ENCODE assay signal across 20 cellular contexts in genomic region chr1:6483761-6484117, GRCh38. TPM values are rescaled to one million over a fixed set of nuclear protein-coding genes. Genes with fewer than 3 reads are reported as not detected.
DNase-seq lines count a peak whose midpoint lies in the region; ATAC-seq, FAIRE-seq and TF ChIP-seq lines count a peak whose summit lies in the region.
"Had no signal": no experiment of that assay in that cellular context is flagged by ENCODE, and none has a peak within 500 bp of the region (broad histone marks: within the 10 kb centered on the region; RNA-seq: fewer than 3 reads in every experiment).

No MANE protein-coding gene starts in this region.

- H3K9ac ChIP-seq in H9 (ENCODE audit: extremely low read depth, insufficient read length, low read length) (no peak overlapping the region), H1 (replicated peaks in 1 of 4; ENCODE audit: extremely low read depth in 1 of 4, low read depth in 3 of 4, low read length in 3 of 4) (no peak overlapping the region), mesenchymal stem cell (ENCODE audit: low read length) (no peak overlapping the region)

- no peak for TF ChIP-seq RAD21 in H1 (IDR thresholded peaks at IDR 0.05 in 1 of 2, conservative IDR thresholded peaks at IDR 0.05 in 1 of 2; ENCODE audit: low read depth in 2 of 2, low read length in 2 of 2)

- no peak overlapping the region for H3K4me3 ChIP-seq in H1 (ENCODE audit: extremely low read depth in 1 of 4, insufficient read depth in 2 of 4, low read depth in 3 of 4, low read length in 4 of 4)
- H3K4me3 ChIP-seq in mesenchymal stem cell (ENCODE audit: insufficient read depth in 1 of 2, low read depth in 1 of 2, low read length in 2 of 2), result no peak overlapping the region
- H3K4me3 ChIP-seq: MG63 had no signal

- H3K4me1 Mint-ChIP-seq in H9 (peaks cover 14 to 20% of the 10 kb centered on the region in 2 experiments), progenitor cell of endocrine pancreas (ENCODE audit: low read depth) (peaks cover 16% of the 10 kb centered on the region)

- no peaks in the 10 kb centered on the region; a peak in 1 of 8 replicates for H3K36me3 ChIP-seq in H1 (ENCODE audit: control insufficient read depth in 2 of 4, insufficient read depth in 4 of 4, low read length in 3 of 4)
- peaks cover 0 to 29% of the 10 kb centered on the region in 2 experiments for H3K36me3 ChIP-seq in mesenchymal stem cell (ENCODE audit: control insufficient read depth in 1 of 2, insufficient read depth in 2 of 2, low read depth in 1 of 2, low read length in 2 of 2)
- H3K36me3 ChIP-seq: BE2C, MG63 had no signal

- no peak for TF ChIP-seq CTCF in H9 (conservative IDR thresholded peaks at IDR 0.05)
- TF ChIP-seq CTCF in H1 (IDR thresholded peaks at IDR 0.05; ENCODE audit: control extremely low read depth in 1 of 3, insufficient read depth in 1 of 3, low read depth in 1 of 3, low read length in 3 of 3), result no peak
- TF ChIP-seq CTCF in progenitor cell of endocrine pancreas (IDR thresholded peaks at IDR 0.05; ENCODE audit: unreplicated experiment), result no peak

- no peak overlapping the region for H2BK120ac ChIP-seq in H9 (ENCODE audit: low read depth, low read length, poor library complexity, severe bottlenecking)
- no peak overlapping the region for H2BK120ac ChIP-seq in H1 (replicated peaks; ENCODE audit: low read depth, low read length)
- H2BK120ac ChIP-seq in mesenchymal stem cell (ENCODE audit: low read depth, low read length), result no peak overlapping the region

- H2BK20ac ChIP-seq in H9 (ENCODE audit: low read depth, low read length, poor library complexity, severe bottlenecking) (no peak overlapping the region), H1 (ENCODE audit: low read length) (no peak overlapping the region)

- H3K23me2 ChIP-seq in H9 (ENCODE audit: insufficient read length, low read depth, low read length, poor library complexity, severe bottlenecking), result peaks cover 5% of the 10 kb centered on the region
- peaks cover 5% of the 10 kb centered on the region; the same call in 1 of the 2 replicates for H3K23me2 ChIP-seq in H1 (ENCODE audit: low read depth, low read length)

- H3T11ph ChIP-seq in H9 (ENCODE audit: low read length), result no peak overlapping the region

- no peaks in the 10 kb centered on the region for H3K27me3 ChIP-seq in H9 (ENCODE audit: insufficient read depth, low read length)
- H3K27me3 ChIP-seq in H1 (replicated peaks in 1 of 4; ENCODE audit: control insufficient read depth in 3 of 4, extremely low read depth in 1 of 4, insufficient read depth in 3 of 4, low read length in 3 of 4), result peaks cover 0 to 2% (median 0%) of the 10 kb centered on the region in 4 experiments; a peak in 3 of 7 replicates
- H3K27me3 ChIP-seq in mesenchymal stem cell (ENCODE audit: control insufficient read depth in 1 of 2, insufficient read depth in 1 of 2, low read length in 2 of 2), result peaks cover 0 to 24% of the 10 kb centered on the region in 2 experiments

- DNase-seq in H9 (no peak), H1 (ENCODE audit: low read depth in 1 of 2, low spot score in 2 of 2) (no peak), mesenchymal stem cell (no peak), progenitor cell of endocrine pancreas (ENCODE audit: low spot score, unreplicated experiment) (no peak), left colon (no peak), frontal cortex (ENCODE audit: low spot score in 2 of 2) (no peak), NOMO-1 treated with DMSO at 0.1 percent for 48 hours (lab: John Stamatoyannopoulos, UW; ENCODE audit: unreplicated experiment) (no peak), islet precursor cell (no peak)
- DNase-seq: BE2C; Caco-2; CD4-positive, alpha-beta T cell; HCEC 1CT; Kasumi-1; MG63; NCI-H1048; NCI-H1930; NCI-H226; NCI-H524 treated with DMSO at 0.1 percent for 48 hours had no signal

- H3K4ac ChIP-seq in H9 (ENCODE audit: low read depth, low read length) (no peak overlapping the region), H1 (replicated peaks; ENCODE audit: insufficient read length, low read depth, low read length) (no peak overlapping the region), mesenchymal stem cell (ENCODE audit: low read depth in 1 of 2, low read length in 2 of 2) (no peak overlapping the region)

- 0 out of 2 replicates have a peak, but pooled peaks cover 1% of the 10 kb centered on the region for H3K79me2 ChIP-seq in H9 (ENCODE audit: insufficient read depth, low read length)
- H3K79me2 ChIP-seq in H1 (ENCODE audit: control insufficient read depth in 1 of 2, insufficient read depth in 2 of 2, low read length in 2 of 2), result no peaks in the 10 kb centered on the region

- CTCF ChIA-PET in H1 (lab: Charles Lee; ENCODE audit: partially characterized antibody), result interaction anchor here (0.8 to 12.0 kb wide), 10 partner anchors 8 to 79 kb away, joined by 3 to 168 read pairs (median 5); no protein-coding TSS in a partner anchor

- no peak overlapping the region for H4K91ac ChIP-seq in H9 (ENCODE audit: insufficient read length, low read depth, low read length)
- H4K91ac ChIP-seq in H1 (replicated peaks; ENCODE audit: insufficient read length, low read length), result no peak overlapping the region
- H4K91ac ChIP-seq in mesenchymal stem cell (ENCODE audit: low read length), result no peak overlapping the region

- H3K27me3 Mint-ChIP-seq in H9 (ENCODE audit: low read depth) (peaks cover 5% of the 10 kb centered on the region), progenitor cell of endocrine pancreas (no peaks in the 10 kb centered on the region)

- H3K27ac Mint-ChIP-seq in H9 (no peak overlapping the region), progenitor cell of endocrine pancreas (no peak overlapping the region)
- H3K27ac Mint-ChIP-seq: CD4-positive, alpha-beta T cell had no signal

- no peak for ATAC-seq in left colon

- H4K8ac ChIP-seq in H9 (replicated peaks; ENCODE audit: insufficient read length, low read depth, low read length) (no peak overlapping the region), H1 (ENCODE audit: extremely low read depth, insufficient read depth, low read length) (no peak overlapping the region), mesenchymal stem cell (ENCODE audit: low read length) (no peak overlapping the region)

- H2BK12ac ChIP-seq in H9 (ENCODE audit: insufficient read length, low read depth, low read length) (no peak overlapping the region), H1 (ENCODE audit: low read depth, low read length) (no peak overlapping the region), mesenchymal stem cell (ENCODE audit: low read length in 2 of 2) (no peak overlapping the region)

- H3K79me1 ChIP-seq in H9 (ENCODE audit: insufficient read depth, low read depth, low read length, poor library complexity, severe bottlenecking) (no peaks in the 10 kb centered on the region), H1 (ENCODE audit: low read depth, low read length) (0 out of 2 replicates have a peak, but pooled peaks cover 2% of the 10 kb centered on the region), mesenchymal stem cell (replicated peaks; ENCODE audit: low read length, poor library complexity, severe bottlenecking) (peaks cover 51% of the 10 kb centered on the region)

- H3K4me1 ChIP-seq in H9 (ENCODE audit: insufficient read depth, low read length), result no peaks in the 10 kb centered on the region
- H3K4me1 ChIP-seq in H1 (replicated peaks in 1 of 4; ENCODE audit: control insufficient read depth in 3 of 4, insufficient read depth in 4 of 4, low read length in 3 of 4), result peaks cover 0 to 15% (median 10%) of the 10 kb centered on the region in 4 experiments; a peak in 5 of 7 replicates
- H3K4me1 ChIP-seq in mesenchymal stem cell (ENCODE audit: control insufficient read depth, insufficient read depth, low read depth, low read length), result peaks cover 28% of the 10 kb centered on the region
- H3K4me1 ChIP-seq: Caco-2 had no signal

- TF ChIP-seq EP300 in H1 (IDR thresholded peaks at IDR 0.05; ENCODE audit: borderline replicate concordance in 1 of 2, low read depth in 2 of 2, low read length in 2 of 2), result no peak

- H3K9me3 Mint-ChIP-seq in H9 (no peaks in the 10 kb centered on the region; a peak in 1 of 5 replicates), progenitor cell of endocrine pancreas (ENCODE audit: low read depth) (no peaks in the 10 kb centered on the region)
- H3K9me3 Mint-ChIP-seq: CD4-positive, alpha-beta T cell had no signal

- no peak overlapping the region for H2AK5ac ChIP-seq in H9 (ENCODE audit: insufficient read length, low read length)
- H2AK5ac ChIP-seq in H1 (ENCODE audit: low read depth, low read length), result peak overlapping the region; percentile 5; the same call in 1 of the 2 replicates
- H2AK5ac ChIP-seq in mesenchymal stem cell (ENCODE audit: low read length, severe bottlenecking), result no peak overlapping the region

- H3K36me3 Mint-ChIP-seq in H9 (ENCODE audit: insufficient read depth in 1 of 3, low read depth in 3 of 3) (peaks cover 0 to 3% (median 3%) of the 10 kb centered on the region in 3 experiments; a peak in 3 of 7 replicates), progenitor cell of endocrine pancreas (ENCODE audit: insufficient read depth) (peaks cover 2% of the 10 kb centered on the region)

- intact Hi-C loops in left colon (cut with DNase I, micrococcal nuclease), result no loop called here

- no peak overlapping the region for H2BK15ac ChIP-seq in H9 (ENCODE audit: low read depth, low read length)
- no peak overlapping the region for H2BK15ac ChIP-seq in H1 (ENCODE audit: low read length)
- H2BK15ac ChIP-seq in mesenchymal stem cell (ENCODE audit: low read depth, poor library complexity, severe bottlenecking), result peak overlapping the region; percentile 74

- H3K23ac ChIP-seq in H9 (ENCODE audit: insufficient read length, low read depth, low read length) (no peak overlapping the region), H1 (ENCODE audit: insufficient read length) (no peak overlapping the region), mesenchymal stem cell (ENCODE audit: low read length in 2 of 2) (no peak overlapping the region)

- H4K20me1 ChIP-seq in H9 (ENCODE audit: control insufficient read depth, insufficient read depth, insufficient read length) (no peaks in the 10 kb centered on the region), H1 (replicated peaks in 1 of 2; ENCODE audit: control insufficient read depth in 1 of 2, insufficient read depth in 2 of 2, low read length in 2 of 2) (peaks cover 2 to 5% of the 10 kb centered on the region in 2 experiments)

- no peak overlapping the region for H3K56ac ChIP-seq in H9 (ENCODE audit: insufficient read length, low read depth, low read length)
- no peak overlapping the region for H3K56ac ChIP-seq in H1 (replicated peaks; ENCODE audit: insufficient read length, low read depth, low read length)

- H3K4me2 ChIP-seq in H9 (ENCODE audit: insufficient read depth, insufficient read length, low read length), result no peak overlapping the region
- no peak overlapping the region for H3K4me2 ChIP-seq in H1 (ENCODE audit: insufficient read depth in 1 of 2, low read depth in 2 of 2, low read length in 2 of 2)
- H3K4me2 ChIP-seq in mesenchymal stem cell (ENCODE audit: low read length, poor library complexity, severe bottlenecking), result no peak overlapping the region

- H2AFZ ChIP-seq in H9 (ENCODE audit: low read length), result no peak overlapping the region
- no peak overlapping the region for H2AFZ ChIP-seq in H1 (ENCODE audit: low read length)
- H2AFZ ChIP-seq in mesenchymal stem cell (ENCODE audit: low read depth, low read length), result no peak overlapping the region

- H4K5ac ChIP-seq in H9 (ENCODE audit: insufficient read length, low read depth, low read length) (no peak overlapping the region), H1 (ENCODE audit: insufficient read length, low read depth, low read length) (no peak overlapping the region)

- POLR2A ChIA-PET in H1 (lab: Charles Lee; ENCODE audit: partially characterized antibody), result interaction anchor here (1.0 to 1.2 kb wide), 2 partner anchors 10 to 12 kb away, joined by 3 to 5 read pairs; no protein-coding TSS in a partner anchor

- TF ChIP-seq POLR2A in H1 (IDR thresholded peaks at IDR 0.05; ENCODE audit: control extremely low read depth in 1 of 2, low read depth in 2 of 2, low read length in 2 of 2), result no peak

- H3K14ac ChIP-seq in H9 (ENCODE audit: insufficient read depth, low read length) (no peak overlapping the region), H1 (ENCODE audit: insufficient read length) (no peak overlapping the region), mesenchymal stem cell (ENCODE audit: low read length in 2 of 2) (peak overlapping the region in 1 of 2 experiments; percentile 47)

- H3K9me3 ChIP-seq in H9 (ENCODE audit: control insufficient read depth, low read depth, low read length), result no peaks in the 10 kb centered on the region
- H3K9me3 ChIP-seq in H1 (ENCODE audit: insufficient read depth in 2 of 2, low read depth in 1 of 2, low read length in 1 of 2), result no peaks in the 10 kb centered on the region
- no peaks in the 10 kb centered on the region for H3K9me3 ChIP-seq in mesenchymal stem cell (ENCODE audit: control insufficient read depth, low read length)
- H3K9me3 ChIP-seq: BE2C, Caco-2, MG63 had no signal

- H2BK5ac ChIP-seq in H9 (ENCODE audit: insufficient read length, low read length) (no peak overlapping the region), H1 (ENCODE audit: low read depth, low read length) (no peak overlapping the region), mesenchymal stem cell (ENCODE audit: low read depth, low read length, poor library complexity, severe bottlenecking) (no peak overlapping the region)

- no peak for FAIRE-seq in H1 (lab: Jason Lieb, UNC)
- no peak for FAIRE-seq in frontal cortex (lab: Jason Lieb, UNC)
- FAIRE-seq: A204.1, G401.6 had no signal

- H3K18ac ChIP-seq in H9 (ENCODE audit: insufficient read length, low read depth, low read length), result no peak overlapping the region
- H3K18ac ChIP-seq in H1 (ENCODE audit: extremely low read depth, low read length), result no peak overlapping the region
- no peak overlapping the region for H3K18ac ChIP-seq in mesenchymal stem cell (ENCODE audit: low read depth in 1 of 2, low read length in 2 of 2)

- H3K4me3 Mint-ChIP-seq in H9 (peak overlapping the region; percentile 75 to 87; a peak in 3 of 5 replicates), progenitor cell of endocrine pancreas (ENCODE audit: low read depth) (peak overlapping the region; percentile 88)
- H3K4me3 Mint-ChIP-seq: CD4-positive, alpha-beta T cell had no signal

- WGBS in H9 (ENCODE audit: extremely low coverage, insufficient read length, low lambda C conversion rate), result no CpG with 5 or more reads among the region's 7 CpGs
- WGBS in H1 (ENCODE audit: extremely low coverage in 1 of 2, insufficient coverage in 1 of 2, insufficient read length in 1 of 2, insufficient replicate concordance in 2 of 2, low coverage in 1 of 2, low lambda C conversion rate in 2 of 2, missing lambda C conversion rate in 1 of 2), 2 experiments, result 88% methylated on average over 7 of the region's 7 CpGs; no CpG with 5 or more reads in 1 of the 2 experiments
- WGBS in mesenchymal stem cell, result 96% methylated on average over 7 of the region's 7 CpGs

- H3K27ac ChIP-seq in H9 (ENCODE audit: insufficient read length, low read depth, low read length) (no peak overlapping the region), H1 (ENCODE audit: low read depth, low read length) (no peak overlapping the region), mesenchymal stem cell (ENCODE audit: low read length, poor library complexity, severe bottlenecking) (no peak overlapping the region)

RNA-seq across cellular contexts. Expression of gene PLEKHG5, which starts 7.7 kb away (rescaled TPM):
- total RNA-seq in H9 (2021), result 20.7 and 22.3 TPM in 2 replicates
- total RNA-seq in H1 (2021; fragmentation: NEBNext Ultra II Directional; extraction: Animal tissue kit (Norgen Biotek cat#: 25700)), result 12.5 and 13.8 TPM in 2 replicates
- 10.4 and 16.8 TPM in 2 replicates for polyA plus RNA-seq in H1 (2011; rRNA removed)
- polyA plus RNA-seq in H1 (2011; cell fraction: cytosol; rRNA removed), result 12.2 TPM
- 72.0 TPM for polyA plus RNA-seq in H1 (2011; cell fraction: nucleus; rRNA removed)
- polyA plus RNA-seq in H1 (2012, experiment 1 of 2), result 8.2 to 19.5 TPM (median 15.5 TPM) in 4 replicates
- polyA plus RNA-seq in H1 (2012, experiment 2 of 2), result 7.7 TPM
- 12.4 TPM for polyA plus RNA-seq in H1 (2013, experiment 1 of 2)
- polyA plus RNA-seq in H1 (2013, experiment 2 of 2), result 11.4 TPM
- 4.7 TPM in 2 replicates for polyA minus RNA-seq in H1 (2011; rRNA and poly(A)+ RNA removed)
- polyA minus RNA-seq in H1 (2011; cell fraction: cytosol; rRNA and poly(A)+ RNA removed), result 6.5 TPM
- polyA minus RNA-seq in H1 (2011; cell fraction: nucleus; rRNA and poly(A)+ RNA removed), result 14.6 TPM
- 6.5 TPM for polyA plus RNA-seq in mesenchymal stem cell (2013, experiment 1 of 2)
- 6.7 TPM for polyA plus RNA-seq in mesenchymal stem cell (2013, experiment 2 of 2)
- 72.3 and 77.0 TPM in 2 replicates for total RNA-seq in progenitor cell of endocrine pancreas
- total RNA-seq in left colon, result 10 to 100 TPM; 14.1 to 22.3 TPM
- 24.9 TPM for total RNA-seq in frontal cortex

RNA-seq across cellular contexts. Expression of gene TNFRSF25, which starts 17.8 kb away (rescaled TPM):
- total RNA-seq in H9 (2021) (18.3 and 19.4 TPM in 2 replicates), progenitor cell of endocrine pancreas (68.3 and 68.9 TPM in 2 replicates), left colon (10 to 100 TPM; 21.7 to 71.9 TPM), frontal cortex (9.0 TPM)
- 9.3 and 10.7 TPM in 2 replicates for total RNA-seq in H1 (2021; fragmentation: NEBNext Ultra II Directional; extraction: Animal tissue kit (Norgen Biotek cat#: 25700))
- 19.5 and 26.1 TPM in 2 replicates for polyA plus RNA-seq in H1 (2011; rRNA removed)
- 20.6 TPM for polyA plus RNA-seq in H1 (2011; cell fraction: cytosol; rRNA removed)
- 116 TPM for polyA plus RNA-seq in H1 (2011; cell fraction: nucleus; rRNA removed)
- 7.8 to 20.0 TPM (median 18.8 TPM) in 4 replicates for polyA plus RNA-seq in H1 (2012, experiment 1 of 2)
- 8.1 TPM for polyA plus RNA-seq in H1 (2012, experiment 2 of 2)
- polyA plus RNA-seq in H1 (2013, experiment 1 of 2), result 11.1 TPM
- 9.8 TPM for polyA plus RNA-seq in H1 (2013, experiment 2 of 2)
- 3.1 and 3.9 TPM in 2 replicates for polyA minus RNA-seq in H1 (2011; rRNA and poly(A)+ RNA removed)
- 4.1 TPM for polyA minus RNA-seq in H1 (2011; cell fraction: cytosol; rRNA and poly(A)+ RNA removed)
- polyA minus RNA-seq in H1 (2011; cell fraction: nucleus; rRNA and poly(A)+ RNA removed), result 9.6 TPM
- 2.9 TPM for polyA plus RNA-seq in mesenchymal stem cell (2013, experiment 1 of 2)
- 2.4 TPM for polyA plus RNA-seq in mesenchymal stem cell (2013, experiment 2 of 2)

RNA-seq across cellular contexts. Expression of gene ESPN, which starts 59.2 kb away (rescaled TPM):
- total RNA-seq in H9 (2021) (53.1 and 59.3 TPM in 2 replicates), progenitor cell of endocrine pancreas (49.5 and 54.0 TPM in 2 replicates), left colon (100 to 1,000 TPM; 100 to 152 TPM), frontal cortex (not detected)
- 14.8 and 16.3 TPM in 2 replicates for total RNA-seq in H1 (2021; fragmentation: NEBNext Ultra II Directional; extraction: Animal tissue kit (Norgen Biotek cat#: 25700))
- polyA plus RNA-seq in H1 (2011; rRNA removed), result 5.2 and 13.4 TPM in 2 replicates
- 9.6 TPM for polyA plus RNA-seq in H1 (2011; cell fraction: cytosol; rRNA removed)
- polyA plus RNA-seq in H1 (2011; cell fraction: nucleus; rRNA removed), result 22.5 TPM
- 6.8 to 15.9 TPM (median 13.7 TPM) in 4 replicates for polyA plus RNA-seq in H1 (2012, experiment 1 of 2)
- 10.4 TPM for polyA plus RNA-seq in H1 (2012, experiment 2 of 2)
- 14.0 TPM for polyA plus RNA-seq in H1 (2013, experiment 1 of 2)
- polyA plus RNA-seq in H1 (2013, experiment 2 of 2), result 14.1 TPM
- 2.7 and 2.8 TPM in 2 replicates for polyA minus RNA-seq in H1 (2011; rRNA and poly(A)+ RNA removed)
- polyA minus RNA-seq in H1 (2011; cell fraction: cytosol; rRNA and poly(A)+ RNA removed), result 11.9 TPM
- polyA minus RNA-seq in H1 (2011; cell fraction: nucleus; rRNA and poly(A)+ RNA removed), result 8.3 TPM
- polyA plus RNA-seq in mesenchymal stem cell (2013, experiment 1 of 2), result 0.06 TPM
- polyA plus RNA-seq in mesenchymal stem cell (2013, experiment 2 of 2), result not detected

Comparison
In these comparisons a context has a peak if more than half of its experiments do, and no peak if none do; other contexts are left out.
1. RNA of gene ESPN, which starts 59.2 kb away (total RNA-seq): 100 to 152 TPM in left colon, 49.5 to 54.0 TPM in progenitor cell of endocrine pancreas, 53.1 to 59.3 TPM in H9 and 14.8 to 16.3 TPM in H1; not detected in frontal cortex (single experiment); every median in the first group is over 10 times any median in the second.